10 cellular contexts compared by ENCODE assay signal in genomic region chr10:13686331-13686752, GRCh38.
DNase-seq lines count a peak whose midpoint lies in the region; ATAC-seq and TF ChIP-seq lines count a peak whose summit lies in the region.
"Had no signal": no experiment of that assay in that cellular context is flagged by ENCODE, and none has a peak within 500 bp of the region (broad histone marks: within the 10 kb centered on the region; RNA-seq: fewer than 3 reads in every experiment).

No MANE protein-coding gene starts in this region.

- H3K9ac ChIP-seq in trophoblast cell (ENCODE audit: low read length): no peak overlapping the region
- H3K9ac ChIP-seq: parathyroid adenoma had no signal

- no peak overlapping the region for H4K12ac ChIP-seq in trophoblast cell (ENCODE audit: low read depth, low read length)

- no peaks in the 10 kb centered on the region for H3K9me3 Mint-ChIP-seq in activated CD4-positive, alpha-beta T cell treated with anti-CD3 and anti-CD28 coated beads for 36 hours (ENCODE audit: low read depth)

- no peaks in the 10 kb centered on the region for H3K4me1 Mint-ChIP-seq in activated CD4-positive, alpha-beta T cell treated with anti-CD3 and anti-CD28 coated beads for 36 hours

- H3K4ac ChIP-seq in trophoblast cell (ENCODE audit: low read depth, low read length): no peak overlapping the region

- H2AFZ ChIP-seq in trophoblast cell (ENCODE audit: insufficient read depth, low read length, poor library complexity): no peak overlapping the region
- H2AFZ ChIP-seq: parathyroid adenoma had no signal

- H3K14ac ChIP-seq in trophoblast cell (ENCODE audit: low read length): no peak overlapping the region

- H3K27ac ChIP-seq in AG04450 (ENCODE audit: low read depth, low read length) (peak overlapping the region; percentile 61), RWPE1 (peak overlapping the region; percentile 73), trophoblast cell (ENCODE audit: low read depth, low read length) (peak overlapping the region; percentile 7)
- H3K27ac ChIP-seq: parathyroid adenoma had no signal

- H3K4me3 Mint-ChIP-seq in activated CD4-positive, alpha-beta T cell treated with anti-CD3 and anti-CD28 coated beads for 36 hours: no peak overlapping the region

- H3K36me3 Mint-ChIP-seq in activated CD4-positive, alpha-beta T cell treated with anti-CD3 and anti-CD28 coated beads for 36 hours (ENCODE audit: low read depth): no peaks in the 10 kb centered on the region

- no peak overlapping the region for H3K4me2 ChIP-seq in trophoblast cell (ENCODE audit: low read length)

- no peaks in the 10 kb centered on the region for H3K79me1 ChIP-seq in trophoblast cell (ENCODE audit: low read length)

- no peaks in the 10 kb centered on the region for H3K4me1 ChIP-seq in trophoblast cell (ENCODE audit: control insufficient read depth in 1 of 2, insufficient read depth in 2 of 2, low read length in 2 of 2)
- H3K4me1 ChIP-seq: parathyroid adenoma had no signal

- H2BK120ac ChIP-seq in trophoblast cell (ENCODE audit: insufficient read depth, low read length, poor library complexity): no peak overlapping the region

- H2BK5ac ChIP-seq in trophoblast cell (ENCODE audit: low read depth, low read length, poor library complexity): no peak overlapping the region

- no peak overlapping the region for H4K8ac ChIP-seq in trophoblast cell (ENCODE audit: low read depth, low read length)

- no peak overlapping the region for H3K23ac ChIP-seq in trophoblast cell (ENCODE audit: low read length)

- intact Hi-C loops in activated CD4-positive, alpha-beta T cell treated with anti-CD3 and anti-CD28 coated beads for 36 hours (cut with DNase I, micrococcal nuclease): no loop called here

- H3K4me3 ChIP-seq in AG04450 (ENCODE audit: low read depth, low read length) (no peak overlapping the region), fibroblast of the aortic adventitia (ENCODE audit: low read depth, low read length) (no peak overlapping the region), trophoblast cell (ENCODE audit: low read depth, low read length) (no peak overlapping the region)

- H3K18ac ChIP-seq in trophoblast cell (ENCODE audit: low read length): no peak overlapping the region

- H3K79me2 ChIP-seq in trophoblast cell (ENCODE audit: control insufficient read depth, insufficient read depth, low read length, poor library complexity): no peaks in the 10 kb centered on the region
- H3K79me2 ChIP-seq: parathyroid adenoma had no signal

- ATAC-seq in activated CD4-positive, alpha-beta T cell treated with anti-CD3 and anti-CD28 coated beads for 36 hours: no peak

- H3K27me3 ChIP-seq in AG04450 (ENCODE audit: control insufficient read depth, insufficient read depth, low read length): no peaks in the 10 kb centered on the region
- H3K27me3 ChIP-seq in trophoblast cell (ENCODE audit: insufficient read depth, low read length): no peaks in the 10 kb centered on the region

- no peak overlapping the region for H2BK12ac ChIP-seq in trophoblast cell (ENCODE audit: low read length)

- no peak overlapping the region for H4K91ac ChIP-seq in trophoblast cell (ENCODE audit: low read depth, low read length)

- POLR2A ChIA-PET in AG04450 (lab: Yijun Ruan, JAX) (no interaction called here), RWPE1 (lab: Yijun Ruan, JAX; ENCODE audit: low non-redundant PET) (no interaction called here)
- POLR2A ChIA-PET in activated CD4-positive, alpha-beta T cell treated with anti-CD3 and anti-CD28 coated beads for 36 hours (lab: Charles Lee): no interaction called here

- no CpG with 5 or more reads among the region's 5 CpGs for WGBS in trophoblast cell (ENCODE audit: extremely low coverage, insufficient coverage, insufficient read length)

- CTCF ChIA-PET in AG04450 (lab: Charles Lee): no interaction called here
- CTCF ChIA-PET in RWPE1 (lab: Yijun Ruan, JAX): no interaction called here
- CTCF ChIA-PET in activated CD4-positive, alpha-beta T cell treated with anti-CD3 and anti-CD28 coated beads for 36 hours (lab: Charles Lee): no interaction called here

- H3K27ac Mint-ChIP-seq in activated CD4-positive, alpha-beta T cell treated with anti-CD3 and anti-CD28 coated beads for 36 hours: no peak overlapping the region

- no peak for TF ChIP-seq CTCF in AG04450 (IDR thresholded peaks at IDR 0.05; ENCODE audit: low read depth, low read length)
- TF ChIP-seq CTCF in RWPE1 (conservative IDR thresholded peaks at IDR 0.05; ENCODE audit: low read depth): no peak
- TF ChIP-seq CTCF in fibroblast of the aortic adventitia (IDR thresholded peaks at IDR 0.05; ENCODE audit: insufficient read depth, low read length): no peak

- H3K27me3 Mint-ChIP-seq in activated CD4-positive, alpha-beta T cell treated with anti-CD3 and anti-CD28 coated beads for 36 hours: peaks cover 2% of the 10 kb centered on the region

- H2AK5ac ChIP-seq in trophoblast cell (ENCODE audit: low read length): no peak overlapping the region

- H3K36me3 ChIP-seq in trophoblast cell (ENCODE audit: control insufficient read depth in 1 of 2, insufficient read depth in 2 of 2, low read length in 2 of 2): peaks cover 36 to 42% of the 10 kb centered on the region in 2 experiments

- DNase-seq in AG04450 (ENCODE audit: low read depth, low spot score) (no peak), RWPE1 (ENCODE audit: low spot score) (no peak), fibroblast of the aortic adventitia (ENCODE audit: low read depth) (peak; percentile 68), trophoblast cell (peak in 1 of 2 donors; percentile 21), NCI-H510A (lab: John Stamatoyannopoulos, UW) (no peak), NCI-H1105 treated with DMSO at 0.1 percent for 48 hours (lab: John Stamatoyannopoulos, UW) (no peak)
- no peak for DNase-seq in activated CD8-positive, alpha-beta memory T cell treated with anti-CD3 and anti-CD28 coated beads for 24 hours
- no peak for DNase-seq in activated CD4-positive, alpha-beta T cell treated with anti-CD3 and anti-CD28 coated beads for 36 hours
- DNase-seq: NCI-H446 had no signal

- H3K9me3 ChIP-seq in AG04450 (ENCODE audit: control insufficient read depth, insufficient read depth, low read length): no peaks in the 10 kb centered on the region
- H3K9me3 ChIP-seq in trophoblast cell (ENCODE audit: insufficient read depth, low read depth, low read length): no peaks in the 10 kb centered on the region

Comparison
In these comparisons a context has a peak if more than half of its experiments do, and no peak if none do; other contexts are left out.
1. H3K27ac ChIP-seq: peak in every context shown above with its lines; median percentile 73 in RWPE1; 61 in AG04450; 7 in trophoblast cell.